In genomic region chr2:158473300-158473699, GRCh38 we compare ENCODE assay signal across 5 cellular contexts. TPM values are rescaled to one million over a fixed set of nuclear protein-coding genes. Genes with fewer than 3 reads are reported as not detected.
"Had no signal": no experiment of that assay in that cellular context is flagged by ENCODE, and none has a peak within 500 bp of the region (broad histone marks: within the 10 kb centered on the region; RNA-seq: fewer than 3 reads in every experiment).

No MANE protein-coding gene starts in this region.

RNA-seq across cellular contexts. Expression of gene CCDC148, which starts 16.7 kb away (rescaled TPM):
- total RNA-seq: activated naive CD4-positive, alpha-beta T cell treated with anti-CD3 and anti-CD28 coated beads for 36 hours; activated naive CD8-positive, alpha-beta T cell treated with anti-CD3 and anti-CD28 coated beads for 36 hours; activated naive CD8-positive, alpha-beta T cell treated with anti-CD3 and anti-CD28 coated beads, Interleukin-2, amount 10 ng/mL, durations not matched to agents 7 days and 5 days; activated T-helper 2 cell treated with anti-CD3 and anti-CD28 coated beads, Interferon-gamma antibody, Interleukin-2, Interleukin-4, amounts not matched to agents 10 μg/mL and 5 μg/mL and 100 μg/mL, durations not matched to agents 14 hours and 24 hours and 36 hours; ascending aorta had no signal
